Comparison of ENCODE assay signal across 1 cellular context in the genomic region with DNA sequence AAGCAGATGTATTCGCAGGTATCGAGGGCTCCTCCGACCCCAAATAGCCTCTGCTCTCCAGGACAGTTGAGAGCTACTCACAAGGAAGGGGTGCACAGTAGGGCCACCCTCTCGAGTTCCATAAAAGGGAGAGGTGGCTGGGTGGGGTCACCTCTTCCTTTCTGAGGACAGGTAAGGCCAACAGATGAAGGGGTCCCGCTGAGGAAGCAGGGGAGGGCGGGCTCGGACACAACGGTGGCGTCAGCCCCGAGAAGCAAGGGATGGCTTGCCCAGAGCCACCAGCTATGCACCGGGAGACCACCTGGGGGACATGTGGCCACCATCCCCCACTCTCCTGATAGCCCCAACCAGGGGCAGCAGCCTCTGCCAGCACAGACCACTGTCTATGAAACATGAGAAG.
TF ChIP-seq lines count a peak whose summit lies in the region.

No MANE protein-coding gene starts in this region.

TF ChIP-seq in K562, 482 proteins besides CTCF, POLR2A, EP300 and RAD21:
- TF ChIP-seq ZKSCAN1 (IDR thresholded peaks at IDR 0.05; ENCODE audit: low read depth, low read length) (0 out of 2 replicates have a peak, but pooled peaks have one; percentile 45), DDX20 (tag; IDR thresholded peaks at IDR 0.05; ENCODE audit: low read depth) (no peak)
